ENCODE assay signal across 8 cellular contexts in genomic region chr19:13155472-13156284, GRCh38. TPM values are rescaled to one million over a fixed set of nuclear protein-coding genes. Genes with fewer than 3 reads are reported as not detected.
DNase-seq lines count a peak whose midpoint lies in the region; ATAC-seq and TF ChIP-seq lines count a peak whose summit lies in the region.

No MANE protein-coding gene starts in this region.

- H3K9me3 Mint-ChIP-seq in activated CD8-positive, alpha-beta memory T cell treated with anti-CD3 and anti-CD28 coated beads, Interleukin-2, amount 10 ng/mL, durations not matched to agents 7 days and 5 days (ENCODE audit: low read depth): no peaks in the 10 kb centered on the region
- no peaks in the 10 kb centered on the region for H3K9me3 Mint-ChIP-seq in endothelial cell (ENCODE audit: unreplicated experiment)
- H3K9me3 Mint-ChIP-seq in stimulated activated naive CD8-positive, alpha-beta T cell treated with anti-CD3 and anti-CD28 coated beads, Interleukin-15, Interleukin-2, amounts not matched to agents 100 ng/mL and 50 ng/mL, for 24 hours: no peaks in the 10 kb centered on the region

- peak overlapping the region; percentile 98 for H3K4me3 ChIP-seq in mesodermal cell (ENCODE audit: extremely low read depth, insufficient read depth, low read length, poor library complexity, severe bottlenecking)

- ATAC-seq in GM21381 (IDR thresholded peaks at IDR 0.05; ENCODE audit: unreplicated experiment): peak; percentile 6
- ATAC-seq in activated CD8-positive, alpha-beta memory T cell treated with anti-CD3 and anti-CD28 coated beads, Interleukin-2, amount 10 ng/mL, durations not matched to agents 7 days and 5 days: peak; percentile 9

- H3K4me3 Mint-ChIP-seq in activated CD8-positive, alpha-beta memory T cell treated with anti-CD3 and anti-CD28 coated beads, Interleukin-2, amount 10 ng/mL, durations not matched to agents 7 days and 5 days: peak overlapping the region; percentile 96
- peak overlapping the region; percentile 100 for H3K4me3 Mint-ChIP-seq in endothelial cell (ENCODE audit: unreplicated experiment)
- H3K4me3 Mint-ChIP-seq in stimulated activated naive CD8-positive, alpha-beta T cell treated with anti-CD3 and anti-CD28 coated beads, Interleukin-15, Interleukin-2, amounts not matched to agents 100 ng/mL and 50 ng/mL, for 24 hours: peak overlapping the region; percentile 99

- peaks cover 5% of the 10 kb centered on the region for H3K4me1 ChIP-seq in mesodermal cell (ENCODE audit: control insufficient read depth, insufficient read depth, low read length, poor library complexity, severe bottlenecking)

- peak; percentile 67 for DNase-seq in AG08395 (ENCODE audit: low spot score)
- peak; percentile 96 for DNase-seq in NCI-H69 (lab: John Stamatoyannopoulos, UW)
- DNase-seq in activated CD8-positive, alpha-beta memory T cell treated with anti-CD3 and anti-CD28 coated beads, Interleukin-2, amount 10 ng/mL, durations not matched to agents 7 days and 5 days: peak; percentile 91
- DNase-seq in endothelial cell (ENCODE audit: low spot score): peak; percentile 77
- DNase-seq in midbrain (lab: John Stamatoyannopoulos, UW): no peak

- CTCF ChIA-PET in activated CD8-positive, alpha-beta memory T cell treated with anti-CD3 and anti-CD28 coated beads, Interleukin-2, amount 10 ng/mL, durations not matched to agents 7 days and 5 days (lab: Charles Lee): interaction anchor here (0.8 to 4.5 kb wide), 14 partner anchors 10 to 122 kb away, joined by 3 to 58 read pairs (median 5); partner anchors contain the start of gene NACC1

- H3K36me3 ChIP-seq in mesodermal cell (ENCODE audit: control insufficient read depth, insufficient read depth, low read length): peaks cover 16% of the 10 kb centered on the region

- no peaks in the 10 kb centered on the region for H3K27me3 Mint-ChIP-seq in activated CD8-positive, alpha-beta memory T cell treated with anti-CD3 and anti-CD28 coated beads, Interleukin-2, amount 10 ng/mL, durations not matched to agents 7 days and 5 days
- peaks cover 28% of the 10 kb centered on the region for H3K27me3 Mint-ChIP-seq in endothelial cell (ENCODE audit: unreplicated experiment)
- H3K27me3 Mint-ChIP-seq in stimulated activated naive CD8-positive, alpha-beta T cell treated with anti-CD3 and anti-CD28 coated beads, Interleukin-15, Interleukin-2, amounts not matched to agents 100 ng/mL and 50 ng/mL, for 24 hours: no peaks in the 10 kb centered on the region

- no peaks in the 10 kb centered on the region for H3K9me3 ChIP-seq in mesodermal cell (ENCODE audit: control insufficient read depth, low read length)

- TF ChIP-seq CTCF in endothelial cell (IDR thresholded peaks at IDR 0.05; ENCODE audit: unreplicated experiment): no peak

- peaks cover 29% of the 10 kb centered on the region for H3K36me3 Mint-ChIP-seq in activated CD8-positive, alpha-beta memory T cell treated with anti-CD3 and anti-CD28 coated beads, Interleukin-2, amount 10 ng/mL, durations not matched to agents 7 days and 5 days
- peaks cover 28% of the 10 kb centered on the region for H3K36me3 Mint-ChIP-seq in endothelial cell (ENCODE audit: low read depth, unreplicated experiment)
- peaks cover 29% of the 10 kb centered on the region for H3K36me3 Mint-ChIP-seq in stimulated activated naive CD8-positive, alpha-beta T cell treated with anti-CD3 and anti-CD28 coated beads, Interleukin-15, Interleukin-2, amounts not matched to agents 100 ng/mL and 50 ng/mL, for 24 hours (ENCODE audit: low read depth)

- 1% methylated on average over 22 to 33 of the region's 55 CpGs for WGBS in mesodermal cell (ENCODE audit: insufficient coverage in 2 of 2), 2 experiments

- H3K4me1 Mint-ChIP-seq in activated CD8-positive, alpha-beta memory T cell treated with anti-CD3 and anti-CD28 coated beads, Interleukin-2, amount 10 ng/mL, durations not matched to agents 7 days and 5 days: peaks cover 44% of the 10 kb centered on the region
- peaks cover 45% of the 10 kb centered on the region for H3K4me1 Mint-ChIP-seq in endothelial cell (ENCODE audit: unreplicated experiment)
- H3K4me1 Mint-ChIP-seq in stimulated activated naive CD8-positive, alpha-beta T cell treated with anti-CD3 and anti-CD28 coated beads, Interleukin-15, Interleukin-2, amounts not matched to agents 100 ng/mL and 50 ng/mL, for 24 hours (ENCODE audit: low read depth): peaks cover 49% of the 10 kb centered on the region

- H3K27ac ChIP-seq in mesodermal cell (ENCODE audit: low read depth, low read length, severe bottlenecking): peak overlapping the region; percentile 98

- peak overlapping the region; percentile 100 for H3K27ac Mint-ChIP-seq in activated CD8-positive, alpha-beta memory T cell treated with anti-CD3 and anti-CD28 coated beads, Interleukin-2, amount 10 ng/mL, durations not matched to agents 7 days and 5 days
- H3K27ac Mint-ChIP-seq in endothelial cell (ENCODE audit: unreplicated experiment): peak overlapping the region; percentile 100
- peak overlapping the region; percentile 99 for H3K27ac Mint-ChIP-seq in stimulated activated naive CD8-positive, alpha-beta T cell treated with anti-CD3 and anti-CD28 coated beads, Interleukin-15, Interleukin-2, amounts not matched to agents 100 ng/mL and 50 ng/mL, for 24 hours

RNA-seq across cellular contexts. Expression of gene IER2, which starts 5.5 kb away (rescaled TPM):
- 100 to 1,000 TPM; 148 to 209 TPM for total RNA-seq in activated CD8-positive, alpha-beta memory T cell treated with anti-CD3 and anti-CD28 coated beads, Interleukin-2, amount 10 ng/mL, durations not matched to agents 7 days and 5 days
- total RNA-seq in endothelial cell (ENCODE audit: unreplicated experiment): 115 TPM
- polyA plus RNA-seq in mesodermal cell (2013, experiment 1 of 2): 106 TPM
- 66.8 TPM for polyA plus RNA-seq in mesodermal cell (2013, experiment 2 of 2)

RNA-seq across cellular contexts. Expression of gene STX10, which starts 5.5 kb away (rescaled TPM):
- total RNA-seq in activated CD8-positive, alpha-beta memory T cell treated with anti-CD3 and anti-CD28 coated beads, Interleukin-2, amount 10 ng/mL, durations not matched to agents 7 days and 5 days: 10 to 100 TPM; 58.6 to 70.1 TPM
- 31.8 TPM for total RNA-seq in endothelial cell (ENCODE audit: unreplicated experiment)
- polyA plus RNA-seq in mesodermal cell (2013, experiment 1 of 2): 45.6 TPM
- polyA plus RNA-seq in mesodermal cell (2013, experiment 2 of 2): 36.3 TPM

RNA-seq across cellular contexts. Expression of gene NACC1, which starts 37.6 kb away (rescaled TPM):
- 10 to 100 TPM; 82.2 to 96.0 TPM for total RNA-seq in activated CD8-positive, alpha-beta memory T cell treated with anti-CD3 and anti-CD28 coated beads, Interleukin-2, amount 10 ng/mL, durations not matched to agents 7 days and 5 days
- 112 TPM for total RNA-seq in endothelial cell (ENCODE audit: unreplicated experiment)
- polyA plus RNA-seq in mesodermal cell (2013, experiment 1 of 2): 60.4 TPM
- 40.7 TPM for polyA plus RNA-seq in mesodermal cell (2013, experiment 2 of 2)

RNA-seq across cellular contexts. Expression of gene TRMT1, which starts 39.1 kb away (rescaled TPM):
- total RNA-seq in activated CD8-positive, alpha-beta memory T cell treated with anti-CD3 and anti-CD28 coated beads, Interleukin-2, amount 10 ng/mL, durations not matched to agents 7 days and 5 days: 10 to 100 TPM; 43.2 to 50.2 TPM
- total RNA-seq in endothelial cell (ENCODE audit: unreplicated experiment): 54.2 TPM
- polyA plus RNA-seq in mesodermal cell (2013, experiment 1 of 2): 36.2 TPM
- polyA plus RNA-seq in mesodermal cell (2013, experiment 2 of 2): 27.4 TPM

RNA-seq across cellular contexts. Expression of gene LYL1, which starts 53.0 kb away (rescaled TPM):
- total RNA-seq in activated CD8-positive, alpha-beta memory T cell treated with anti-CD3 and anti-CD28 coated beads, Interleukin-2, amount 10 ng/mL, durations not matched to agents 7 days and 5 days: under 1 TPM; 0.49 to 0.64 TPM
- 68.6 TPM for total RNA-seq in endothelial cell (ENCODE audit: unreplicated experiment)
- polyA plus RNA-seq in mesodermal cell (2013, experiment 1 of 2): 14.3 TPM
- 10.6 TPM for polyA plus RNA-seq in mesodermal cell (2013, experiment 2 of 2)
